1 cellular context compared by ENCODE assay signal in genomic region chrX:66004928-66005831, GRCh38.
TF ChIP-seq lines count a peak whose summit lies in the region.

No MANE protein-coding gene starts in this region.

TF ChIP-seq in GM12878, 131 proteins besides CTCF, POLR2A, EP300 and RAD21:
- TF ChIP-seq CBFB (IDR thresholded peaks at IDR 0.05; ENCODE audit: low read depth), result no peak
- TF ChIP-seq PAX8 (IDR thresholded peaks at IDR 0.05), result no peak
- no peak for TF ChIP-seq MEF2A (IDR thresholded peaks at IDR 0.05; ENCODE audit: insufficient read depth, low read depth, low read length)
- no peak for TF ChIP-seq EGR1 (IDR thresholded peaks at IDR 0.05; ENCODE audit: borderline replicate concordance in 1 of 2, low read depth in 2 of 2, low read length in 2 of 2)
- TF ChIP-seq STAT1 (conservative IDR thresholded peaks at IDR 0.05), result no peak
- no peak for TF ChIP-seq ZBTB4 (CRISPR knock-in tag; IDR thresholded peaks at IDR 0.05)
- TF ChIP-seq ZNF687 (IDR thresholded peaks at IDR 0.05), result no peak
- peak; percentile 56; the same call in 1 of the 2 replicates for TF ChIP-seq RUNX3 (IDR thresholded peaks at IDR 0.05; ENCODE audit: low read length)
- peak in 1 of 2 experiments; percentile 44; a peak in 1 of 4 replicates for TF ChIP-seq ETV6 (conservative IDR thresholded peaks at IDR 0.05 in 1 of 2, IDR thresholded peaks at IDR 0.05 in 1 of 2; ENCODE audit: borderline replicate concordance in 1 of 2, low read depth in 1 of 2)
- TF ChIP-seq GABPA (IDR thresholded peaks at IDR 0.05; ENCODE audit: low read depth), result 0 out of 2 replicates have a peak, but pooled peaks have one; percentile 17
- TF ChIP-seq PAX5 (IDR thresholded peaks at IDR 0.05; ENCODE audit: borderline replicate concordance, low read depth, low read length), result no peak
- TF ChIP-seq EED (IDR thresholded peaks at IDR 0.05; ENCODE audit: low read depth), result 0 out of 2 replicates have a peak, but pooled peaks have one; percentile 27
- TF ChIP-seq MTA2 (IDR thresholded peaks at IDR 0.05; ENCODE audit: low read depth), result no peak
- TF ChIP-seq SMAD1 (IDR thresholded peaks at IDR 0.05; ENCODE audit: low read depth, partially characterized antibody), result no peak
